ENCODE assay signal across 9 cellular contexts in the genomic region with DNA sequence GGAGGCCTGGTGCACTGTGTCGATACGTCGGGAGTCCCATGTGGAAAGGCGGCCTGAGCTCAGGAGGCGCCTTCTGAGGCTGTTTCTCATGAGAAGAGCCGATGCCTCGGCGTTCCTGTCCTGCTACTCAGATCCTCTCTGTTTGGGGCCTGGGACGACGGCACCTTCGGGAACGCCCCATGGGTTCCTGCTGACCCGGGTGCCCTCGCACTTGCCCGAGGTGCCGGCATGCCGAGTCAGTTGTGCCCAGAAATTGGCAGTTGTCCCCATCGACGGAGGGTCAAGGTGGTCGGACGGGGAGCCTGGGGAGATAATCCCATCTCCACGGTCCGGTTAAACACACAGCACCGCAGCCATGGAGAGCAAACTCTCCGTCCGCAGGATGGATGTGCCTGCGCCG. TPM values are rescaled to one million over a fixed set of nuclear protein-coding genes. Genes with fewer than 3 reads are reported as not detected.
"Had no signal": no experiment of that assay in that cellular context is flagged by ENCODE, and none has a peak within 500 bp of the region (broad histone marks: within the 10 kb centered on the region; RNA-seq: fewer than 3 reads in every experiment).

No MANE protein-coding gene starts in this region.

- H3K4me3 ChIP-seq: GM12878 had no signal

- FAIRE-seq: G401.6, GM12878, GM12891, GM12892, GM18507, GM19239 had no signal

- DNase-seq: GDM1, GF-D8 had no signal

RNA-seq across cellular contexts. Expression of a gene that starts 33.0 kb away (rescaled TPM):
- total RNA-seq: G401, GM12878 had no signal
